Comparison of ENCODE assay signal across 23 cellular contexts in the genomic region with DNA sequence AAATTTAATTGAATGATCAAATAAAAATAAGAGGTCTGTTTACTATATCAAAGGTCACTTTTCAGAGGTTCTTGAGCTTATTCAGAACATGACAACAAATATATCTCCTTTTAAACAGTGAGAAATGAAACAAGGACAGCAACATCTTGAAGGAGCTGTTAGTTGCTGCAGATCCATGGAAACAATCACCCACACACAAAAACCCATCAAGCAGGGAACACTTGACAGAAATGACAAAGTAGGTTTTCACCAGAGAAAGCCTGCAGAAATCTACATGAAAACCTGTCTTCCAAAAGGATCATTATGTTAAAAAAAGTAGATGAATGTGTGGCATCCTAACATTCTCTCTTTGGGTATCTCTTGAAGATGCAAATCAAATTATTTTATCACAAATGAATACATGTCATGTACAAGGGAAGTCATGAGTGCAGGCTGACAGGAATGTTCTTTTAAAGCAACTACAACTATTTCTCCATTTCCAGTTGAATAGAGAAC.
"Had no signal": no experiment of that assay in that cellular context is flagged by ENCODE, and none has a peak within 500 bp of the region (broad histone marks: within the 10 kb centered on the region; RNA-seq: fewer than 3 reads in every experiment).

No MANE protein-coding gene starts in this region.

- H3K9me3 ChIP-seq: neutrophil, pancreas, prostate gland, right lobe of liver, sigmoid colon, testis, tibial artery, uterus had no signal

- H3K36me3 ChIP-seq: neutrophil, pancreas, prostate gland, right lobe of liver, sigmoid colon, stomach, suprapubic skin, tibial artery, transverse colon, upper lobe of right lung, uterus had no signal

- H3K4me3 ChIP-seq: pancreas, prostate gland, right lobe of liver, sigmoid colon, stomach, suprapubic skin, testis, tibial artery, transverse colon, upper lobe of right lung, uterus had no signal

- ATAC-seq: naive thymus-derived CD4-positive, alpha-beta T cell; natural killer cell; pancreas; right cardiac atrium; right lobe of liver; stimulated activated effector memory CD8-positive, alpha-beta T cell treated with anti-CD3 and anti-CD28 coated beads, Interleukin-12 subunit alpha, Interleukin-12 subunit beta, amount 100 ng/mL, for 72 hours; stimulated activated naive B cell treated with anti-CD40 and anti-IgM and Interleukin-4, amounts not matched to agents 10 μg/mL and 1 μg/mL and 100 μg/mL, for 72 hours; upper lobe of right lung had no signal

- H3K4me1 ChIP-seq: pancreas, prostate gland, right lobe of liver, sigmoid colon, stomach, suprapubic skin, testis, tibial artery, transverse colon, upper lobe of right lung, uterus had no signal

- DNase-seq: naive thymus-derived CD4-positive, alpha-beta T cell; natural killer cell; pancreas; right cardiac atrium; right lobe of liver; sigmoid colon; small intestine; stimulated activated CD4-positive, alpha-beta T cell treated with anti-CD3 and anti-CD28 coated beads, Interleukin-15, amount 100 ng/mL, for 24 hours; stimulated activated CD4-positive, alpha-beta T cell treated with anti-CD3 and anti-CD28 coated beads, Interleukin-2, amount 100 ng/mL, for 24 hours; stimulated activated CD4-positive, alpha-beta T cell treated with anti-CD3 and anti-CD28 coated beads, Interleukin-2, amount 100 ng/mL, for 48 hours; stimulated activated CD4-positive, alpha-beta T cell treated with anti-CD3 and anti-CD28 coated beads, Interleukin-4, amount 100 ng/mL, for 24 hours; stimulated activated naive B cell treated with anti-CD40 and anti-IgM and Interleukin-4, amounts not matched to agents 10 μg/mL and 1 μg/mL and 100 μg/mL, for 72 hours; stimulated activated naive CD4-positive, alpha-beta T cell treated with Interleukin-2 at 50 U/mL for 16 hours; stomach; testis; tibial artery; transverse colon; upper lobe of right lung; uterus had no signal

- H3K27me3 ChIP-seq: neutrophil, pancreas, right lobe of liver, sigmoid colon, stomach, suprapubic skin, testis, tibial artery, transverse colon, upper lobe of right lung, uterus had no signal

- H3K27ac ChIP-seq: neutrophil, pancreas, prostate gland, right lobe of liver, sigmoid colon, stomach, suprapubic skin, testis, tibial artery, transverse colon, upper lobe of right lung, uterus had no signal
